Comparison of ENCODE assay signal across 12 cellular contexts in genomic region chr10:11898372-11899066, GRCh38.
DNase-seq lines count a peak whose midpoint lies in the region; ATAC-seq, FAIRE-seq and TF ChIP-seq lines count a peak whose summit lies in the region.
"Had no signal": no experiment of that assay in that cellular context is flagged by ENCODE, and none has a peak within 500 bp of the region (broad histone marks: within the 10 kb centered on the region; RNA-seq: fewer than 3 reads in every experiment).

No MANE protein-coding gene starts in this region.

- peaks cover 11% of the 10 kb centered on the region for H3K4me1 Mint-ChIP-seq in WTC11

- H3K9me3 ChIP-seq in kidney (ENCODE audit: control insufficient read depth in 1 of 2, low read length in 2 of 2) = no peaks in the 10 kb centered on the region
- H3K9me3 ChIP-seq in stomach = no peaks in the 10 kb centered on the region
- H3K9me3 ChIP-seq in colonic mucosa = no peaks in the 10 kb centered on the region
- H3K9me3 ChIP-seq: psoas muscle had no signal

- H3K36me3 Mint-ChIP-seq in WTC11 = no peaks in the 10 kb centered on the region

- no peak for TF ChIP-seq EP300 in stomach (IDR thresholded peaks at IDR 0.05)

- no peaks in the 10 kb centered on the region for H3K36me3 ChIP-seq in kidney (ENCODE audit: control insufficient read depth in 1 of 2, insufficient read depth in 2 of 2, low read length in 2 of 2)
- H3K36me3 ChIP-seq in stomach = no peaks in the 10 kb centered on the region
- H3K36me3 ChIP-seq in colonic mucosa = no peaks in the 10 kb centered on the region

- no peak overlapping the region for H3K4me3 Mint-ChIP-seq in WTC11

- peaks cover 0 to 5% of the 10 kb centered on the region in 2 donors for H3K4me1 ChIP-seq in kidney (ENCODE audit: control insufficient read depth in 1 of 2, insufficient read depth in 1 of 2, low read depth in 1 of 2, low read length in 2 of 2)
- peaks cover 0 to 9% (median 3%) of the 10 kb centered on the region in 4 donors for H3K4me1 ChIP-seq in stomach
- H3K4me1 ChIP-seq in colonic mucosa = no peaks in the 10 kb centered on the region
- H3K4me1 ChIP-seq: psoas muscle had no signal

- ATAC-seq in WTC11 (peak; percentile 13; the same call in 1 of the 2 replicates), HG02571 (IDR thresholded peaks at IDR 0.05; ENCODE audit: unreplicated experiment) (no peak)

- H3K9ac ChIP-seq in kidney (ENCODE audit: low read length in 2 of 2) (no peak overlapping the region), colonic mucosa (ENCODE audit: low read depth in 2 of 2, low read length in 2 of 2) (no peak overlapping the region)

- no peaks in the 10 kb centered on the region for H3K9me3 Mint-ChIP-seq in WTC11

- H3K27me3 ChIP-seq in stomach = no peaks in the 10 kb centered on the region
- no peaks in the 10 kb centered on the region for H3K27me3 ChIP-seq in colonic mucosa

- no peak for TF ChIP-seq POLR2A in stomach (IDR thresholded peaks at IDR 0.05)

- DNase-seq in NCI-H2029 (lab: John Stamatoyannopoulos, UW) = peak; percentile 12
- no peak for DNase-seq in NCI-H2029 treated with DMSO at 0.1 percent for 48 hours (lab: John Stamatoyannopoulos, UW)
- no peak for DNase-seq in WTC11 (ENCODE audit: low spot score)
- DNase-seq in kidney = peak; percentile 92
- peak; percentile 78 for DNase-seq in stomach
- DNase-seq in GF-D8 (lab: John Stamatoyannopoulos, UW) = no peak
- DNase-seq in colonic mucosa = no peak
- DNase-seq: activated T-cell treated with anti-CD3 and anti-CD28 coated beads, Interleukin-2, amount 50 U/mL, for 48 hours; NCI-H1105 treated with DMSO at 0.1 percent for 48 hours; psoas muscle had no signal

- CTCF ChIA-PET in WTC11 (lab: Charles Lee) = interaction anchor here (1.4 kb wide), 1 partner anchor 17 kb away, joined by 4 read pairs; no protein-coding TSS in a partner anchor

- intact Hi-C loops in kidney (cut with DNase I) (no loop called here), stomach (cut with DNase I; ENCODE audit: low total_unique reads) (no loop called here), colonic mucosa (cut with DNase I) (no loop called here)

- H3K27ac ChIP-seq in kidney (ENCODE audit: low read depth in 2 of 2, low read length in 2 of 2) = peak overlapping the region in 1 of 2 donors; percentile 65
- H3K27ac ChIP-seq in stomach = peak overlapping the region in 1 of 5 donors; percentile 52
- no peak overlapping the region for H3K27ac ChIP-seq in colonic mucosa
- H3K27ac ChIP-seq: psoas muscle had no signal

- H3K4me3 ChIP-seq in kidney (ENCODE audit: low read length in 2 of 2) = no peak overlapping the region
- no peak overlapping the region for H3K4me3 ChIP-seq in stomach
- no peak overlapping the region for H3K4me3 ChIP-seq in colonic mucosa
- H3K4me3 ChIP-seq: psoas muscle had no signal

- H3K27me3 Mint-ChIP-seq in WTC11 (ENCODE audit: low read depth) = no peaks in the 10 kb centered on the region

- no peak for FAIRE-seq in kidney (lab: Jason Lieb, UNC)
- FAIRE-seq: A204.1 had no signal

- WGBS in stomach, 5 donors = 70 to 79% (median 72%) methylated on average over 20 of the region's 20 CpGs

- POLR2A ChIA-PET in WTC11 (lab: Charles Lee) = no interaction called here

- TF ChIP-seq CTCF in WTC11 (IDR thresholded peaks at IDR 0.05) (no peak), kidney (IDR thresholded peaks at IDR 0.05; ENCODE audit: borderline replicate concordance, extremely low read depth, insufficient read depth) (no peak), stomach (IDR thresholded peaks at IDR 0.05) (no peak), colonic mucosa (IDR thresholded peaks at IDR 0.05) (no peak)

- H3K27ac Mint-ChIP-seq in WTC11 = no peak overlapping the region

TF ChIP-seq in WTC11, 78 proteins besides CTCF, POLR2A, EP300 and RAD21:
- TF ChIP-seq ZBTB43 (CRISPR knock-in tag; IDR thresholded peaks at IDR 0.05) (no peak), KAT7 (CRISPR knock-in tag; IDR thresholded peaks at IDR 0.05; ENCODE audit: borderline replicate concordance) (no peak), ZNF423 (CRISPR knock-in tag; IDR thresholded peaks at IDR 0.05) (peak; percentile 31; the same call in 1 of the 2 replicates)

Comparison
In these comparisons a context has a peak if more than half of its experiments do, and no peak if none do; other contexts are left out.
1. DNase-seq: peak in NCI-H2029 (single experiment), kidney (single experiment) and stomach (single experiment); none in NCI-H2029 treated with DMSO at 0.1 percent for 48 hours (single experiment), WTC11 (single experiment), GF-D8 (single experiment) and colonic mucosa (single experiment).